8 cellular contexts compared by ENCODE assay signal in the genomic region with DNA sequence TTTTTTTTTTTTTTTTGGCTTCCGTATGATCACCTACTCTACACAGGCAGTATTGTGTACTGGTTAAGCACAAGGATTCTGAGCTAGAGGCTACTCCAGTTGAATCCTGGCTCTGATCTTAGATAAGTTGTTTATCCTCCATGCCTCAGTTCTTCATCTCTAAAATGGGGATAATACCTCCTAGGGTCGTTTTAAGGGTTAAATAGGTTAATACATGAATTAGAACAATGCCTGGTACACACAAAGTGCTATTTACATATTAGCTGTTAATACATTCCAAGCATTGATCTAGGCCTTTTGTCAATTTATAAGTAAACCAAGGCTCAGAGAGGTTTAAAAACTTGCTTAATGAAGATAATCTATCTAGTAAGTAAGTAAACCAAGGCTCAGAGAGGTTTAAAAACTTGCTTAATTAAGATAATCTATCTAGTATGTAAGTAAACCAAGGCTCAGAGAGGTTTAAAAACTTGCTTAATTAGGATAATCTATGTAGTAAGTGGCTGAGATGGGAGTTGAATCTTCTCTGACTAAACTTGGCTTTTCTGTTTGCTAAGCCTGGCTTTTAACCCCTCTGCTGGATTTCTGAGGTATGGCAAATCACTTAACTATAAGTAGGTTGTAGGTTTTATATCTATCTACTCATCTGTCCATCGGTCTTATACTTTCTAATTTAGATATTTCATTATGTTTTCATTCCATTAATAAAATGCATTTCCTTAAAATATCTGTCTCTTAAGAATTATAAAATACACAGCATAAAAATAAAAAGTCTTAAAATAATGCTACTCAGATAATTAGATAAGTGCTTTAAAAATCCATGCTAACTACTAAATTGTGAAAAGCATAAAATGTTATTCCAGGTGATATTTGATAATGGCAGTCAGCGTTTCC. TPM values are rescaled to one million over a fixed set of nuclear protein-coding genes. Genes with fewer than 3 reads are reported as not detected.
A peak's percentile ranks its signal among the peaks of the same experiment; 100 is the strongest.
DNase-seq lines count a peak whose midpoint lies in the region; ATAC-seq and TF ChIP-seq lines count a peak whose summit lies in the region.

No MANE protein-coding gene starts in this region.

- no peaks in the 10 kb centered on the region for H3K36me3 ChIP-seq in adipocyte (ENCODE audit: control insufficient read depth, insufficient read depth, low read length, severe bottlenecking)

- H3K36me3 Mint-ChIP-seq in natural killer cell treated with Interleukin-12 subunit alpha and Interleukin-12 subunit beta and Interleukin-15 and Interleukin-18, amount 100 ng/mL, for 72 hours: no peaks in the 10 kb centered on the region

- peak overlapping the region; percentile 84 for H3K4me3 Mint-ChIP-seq in natural killer cell treated with Interleukin-12 subunit alpha and Interleukin-12 subunit beta and Interleukin-15 and Interleukin-18, amount 100 ng/mL, for 72 hours

- no peak overlapping the region for H3K9ac ChIP-seq in adipocyte (ENCODE audit: low read length)

- H3K27me3 ChIP-seq in adipocyte (replicated peaks; ENCODE audit: control insufficient read depth, insufficient read depth, low read length): no peaks in the 10 kb centered on the region

- DNase-seq in adipocyte (ENCODE audit: low read depth) (peak; percentile 44), D341Med (ENCODE audit: low spot score) (no peak), cortex of kidney (lab: John Stamatoyannopoulos, UW) (no peak)
- DNase-seq in natural killer cell treated with Interleukin-12 subunit alpha and Interleukin-12 subunit beta and Interleukin-15 and Interleukin-18, amount 100 ng/mL, for 72 hours (ENCODE audit: low spot score): no peak

- H3K27me3 Mint-ChIP-seq in natural killer cell treated with Interleukin-12 subunit alpha and Interleukin-12 subunit beta and Interleukin-15 and Interleukin-18, amount 100 ng/mL, for 72 hours: no peaks in the 10 kb centered on the region

- ATAC-seq in GM21825 (IDR thresholded peaks at IDR 0.05; ENCODE audit: unreplicated experiment) (peak; percentile 4), GM18858 (IDR thresholded peaks at IDR 0.05; ENCODE audit: unreplicated experiment) (no peak)
- no peak for ATAC-seq in natural killer cell treated with Interleukin-12 subunit alpha and Interleukin-12 subunit beta and Interleukin-15 and Interleukin-18, amount 100 ng/mL, for 72 hours

- no peaks in the 10 kb centered on the region for H3K9me3 Mint-ChIP-seq in natural killer cell treated with Interleukin-12 subunit alpha and Interleukin-12 subunit beta and Interleukin-15 and Interleukin-18, amount 100 ng/mL, for 72 hours

- H3K27ac Mint-ChIP-seq in natural killer cell treated with Interleukin-12 subunit alpha and Interleukin-12 subunit beta and Interleukin-15 and Interleukin-18, amount 100 ng/mL, for 72 hours: peak overlapping the region in 1 of 2 donors; percentile 70

- TF ChIP-seq CTCF in GM12875 (IDR thresholded peaks at IDR 0.05; ENCODE audit: borderline replicate concordance, insufficient read depth, low read depth, low read length) (peak; percentile 39; the same call in 1 of the 2 replicates), LNCAP (IDR thresholded peaks at IDR 0.05) (peak; percentile 29; the same call in 1 of the 2 replicates)

- H3K4me3 ChIP-seq in GM12875 (ENCODE audit: low read depth, low read length) (no peak overlapping the region), adipocyte (ENCODE audit: low read length) (no peak overlapping the region)

- no peaks in the 10 kb centered on the region for H3K9me3 ChIP-seq in adipocyte (ENCODE audit: control insufficient read depth, low read length)

- H3K4me1 Mint-ChIP-seq in natural killer cell treated with Interleukin-12 subunit alpha and Interleukin-12 subunit beta and Interleukin-15 and Interleukin-18, amount 100 ng/mL, for 72 hours (ENCODE audit: low read depth in 2 of 2): peaks cover 43 to 59% of the 10 kb centered on the region in 2 donors

- H3K4me1 ChIP-seq in adipocyte (ENCODE audit: control insufficient read depth, insufficient read depth, low read length): peaks cover 17% of the 10 kb centered on the region

RNA-seq across cellular contexts. Expression of a gene that starts 59.2 kb away (rescaled TPM):
- 1 to 10 TPM; 7.6 to 9.8 TPM for total RNA-seq in natural killer cell treated with Interleukin-12 subunit alpha and Interleukin-12 subunit beta and Interleukin-15 and Interleukin-18, amount 100 ng/mL, for 72 hours
